Comparison of ENCODE assay signal across 8 cellular contexts in genomic region chr6:49462927-49463611, GRCh38. TPM values are rescaled to one million over a fixed set of nuclear protein-coding genes. Genes with fewer than 3 reads are reported as not detected.
DNase-seq lines count a peak whose midpoint lies in the region; ATAC-seq, FAIRE-seq and TF ChIP-seq lines count a peak whose summit lies in the region.

Gene CENPQ, plus strand, starts transcription at chr6:49463370. Its CDS starts 6,807 bp downstream, at chr6:49470177.
Gene MMUT, minus strand, starts transcription at chr6:49463253. Its CDS starts 3,787 bp downstream, at chr6:49459466.

- no peaks in the 10 kb centered on the region for H3K9me3 ChIP-seq in smooth muscle cell (replicated peaks; ENCODE audit: low read depth)

- H3K27me3 ChIP-seq in bronchial epithelial cell (ENCODE audit: control insufficient read depth, insufficient read depth, low read length) (no peaks in the 10 kb centered on the region), smooth muscle cell (ENCODE audit: low read depth) (no peaks in the 10 kb centered on the region)

- peak within 1 kb of the TSS; percentile 96 for H3K4me2 ChIP-seq in smooth muscle cell

- H3K4me3 ChIP-seq in AG04449 (ENCODE audit: low read depth, low read length) (peak within 1 kb of the TSS; percentile 91), WI38 (ENCODE audit: low read depth, low read length) (peak within 1 kb of the TSS; percentile 99), bronchial epithelial cell (ENCODE audit: low read depth, low read length) (peak within 1 kb of the TSS; percentile 63), smooth muscle cell (peak within 1 kb of the TSS; percentile 91)

- CTCF ChIA-PET in AG04449 (lab: Yijun Ruan, JAX) = interaction anchor here (1.6 kb wide), 1 partner anchor 10 kb away, joined by 9 read pairs; no protein-coding TSS in a partner anchor

- H3K79me2 ChIP-seq in smooth muscle cell (ENCODE audit: low read depth) = peaks cover 62% of the 10 kb centered on the region

- H3K36me3 ChIP-seq in bronchial epithelial cell (ENCODE audit: control insufficient read depth, insufficient read depth, low read length) (no peaks in the 10 kb centered on the region), smooth muscle cell (ENCODE audit: low read depth) (no peaks in the 10 kb centered on the region)

- peak within 1 kb of the TSS; percentile 73 for H3K27ac ChIP-seq in smooth muscle cell (ENCODE audit: low read depth)

- FAIRE-seq in bronchial epithelial cell (lab: Jason Lieb, UNC) = peak; percentile 79

- ATAC-seq in GM18907 (IDR thresholded peaks at IDR 0.05; ENCODE audit: unreplicated experiment) = peak; percentile 99
- peak; percentile 98 for ATAC-seq in HG03159 (IDR thresholded peaks at IDR 0.05; ENCODE audit: unreplicated experiment)

- H2AFZ ChIP-seq in smooth muscle cell (ENCODE audit: low read depth) = peak within 1 kb of the TSS; percentile 97

- peaks cover 15% of the 10 kb centered on the region for H3K4me1 ChIP-seq in smooth muscle cell (ENCODE audit: low read depth)

- under 1% methylated on average over 34 of the region's 37 CpGs for whole genome bisulfite sequencing in smooth muscle cell (ENCODE audit: low lambda C conversion rate)

- no peaks in the 10 kb centered on the region for H4K20me1 ChIP-seq in smooth muscle cell (ENCODE audit: low read depth)

- peak within 1 kb of the TSS; percentile 95 for H3K9ac ChIP-seq in smooth muscle cell (ENCODE audit: low read depth)

- POLR2A ChIA-PET in AG04449 (lab: Yijun Ruan, JAX) = no interaction called here

- TF ChIP-seq CTCF in AG04449 (IDR thresholded peaks at IDR 0.05; ENCODE audit: insufficient read depth, low read length, missing control alignments) = no peak
- no peak for TF ChIP-seq CTCF in WI38 (IDR thresholded peaks at IDR 0.05; ENCODE audit: low read depth, low read length)
- no peak for TF ChIP-seq CTCF in bronchial epithelial cell (IDR thresholded peaks at IDR 0.05; ENCODE audit: insufficient read depth, low read length, severe bottlenecking)
- TF ChIP-seq CTCF in smooth muscle cell (IDR thresholded peaks at IDR 0.05; ENCODE audit: borderline replicate concordance, insufficient read depth, poor library complexity, severe bottlenecking) = no peak

- DNase-seq in AG04449 (ENCODE audit: low read depth, low spot score) = peak; percentile 47
- DNase-seq in NCI-H2227 treated with DMSO at 0.1 percent for 48 hours (lab: John Stamatoyannopoulos, UW) = peak; percentile 91
- DNase-seq in bronchial epithelial cell (ENCODE audit: low read depth) = peak; percentile 93
- DNase-seq in iPS-NIHi7 (ENCODE audit: extremely low spot score) = peak; percentile 96
- peak; percentile 59 for DNase-seq in smooth muscle cell (lab: John Stamatoyannopoulos, UW; ENCODE audit: unreplicated experiment)

- no peaks in the 10 kb centered on the region for H3F3A ChIP-seq in smooth muscle cell (ENCODE audit: low read depth)

RNA-seq across cellular contexts. Expression of gene CENPQ, which starts in this region (rescaled TPM):
- total RNA-seq in bronchial epithelial cell (1.7 and 2.4 TPM in 2 replicates), smooth muscle cell (11.7 and 15.1 TPM in 2 replicates)
- 7.7 and 9.2 TPM in 2 replicates for polyA plus RNA-seq in smooth muscle cell

RNA-seq across cellular contexts. Expression of gene MMUT, which starts in this region (rescaled TPM):
- total RNA-seq in bronchial epithelial cell (16.8 and 19.7 TPM in 2 replicates), smooth muscle cell (17.0 and 18.8 TPM in 2 replicates)
- 18.5 and 21.0 TPM in 2 replicates for polyA plus RNA-seq in smooth muscle cell

Comparison
In these comparisons a context has a peak if more than half of its experiments do, and no peak if none do; other contexts are left out.
1. Peak in every context shown above with its lines: DNase-seq, ATAC-seq, H3K4me3 ChIP-seq and H3K27ac ChIP-seq.